8 cellular contexts compared by ENCODE assay signal in the genomic region with DNA sequence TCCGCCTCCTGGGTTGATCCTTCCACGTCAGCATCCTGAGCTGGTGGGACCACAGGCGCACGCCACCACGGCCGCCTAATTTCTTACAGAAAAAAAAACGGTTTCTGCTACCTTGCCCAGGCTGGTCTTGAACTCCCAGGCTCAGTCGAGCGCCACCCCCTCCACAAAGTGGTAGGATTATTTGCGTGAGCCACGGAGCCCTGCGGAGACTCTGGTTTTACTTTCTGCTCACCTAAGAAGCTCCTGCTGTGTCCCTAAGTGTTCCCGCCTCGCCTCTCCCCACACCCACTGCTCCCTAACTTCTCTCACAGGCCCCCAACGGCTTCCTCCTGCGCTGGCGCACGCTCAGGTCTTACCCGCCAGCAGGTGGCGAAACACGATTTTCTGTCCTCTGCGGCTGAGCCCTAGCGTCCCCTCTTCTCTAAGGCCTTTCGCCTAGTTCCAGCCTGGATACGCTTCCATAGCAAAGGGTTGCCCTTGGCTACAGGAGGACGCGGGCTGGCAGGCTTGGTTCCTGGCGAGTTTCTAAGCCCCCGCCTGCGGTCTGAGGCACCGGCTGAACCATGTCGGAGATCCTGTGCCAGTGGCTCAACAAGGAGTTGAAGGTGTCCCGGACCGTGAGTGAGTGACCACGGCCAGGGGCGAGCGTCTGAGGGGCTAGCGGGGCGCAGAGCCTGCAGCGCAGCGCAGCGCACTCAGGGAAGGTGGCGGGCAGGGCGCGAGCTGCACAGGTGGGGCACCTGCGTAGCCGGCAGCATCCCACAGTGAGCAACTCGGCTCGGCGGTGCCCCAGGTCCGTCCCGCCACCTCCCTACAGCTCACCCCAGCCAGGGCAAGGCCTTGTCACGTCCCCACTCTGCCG. TPM values are rescaled to one million over a fixed set of nuclear protein-coding genes. Genes with fewer than 3 reads are reported as not detected.
DNase-seq lines count a peak whose midpoint lies in the region; ATAC-seq, FAIRE-seq and TF ChIP-seq lines count a peak whose summit lies in the region.

A gene with protein sequence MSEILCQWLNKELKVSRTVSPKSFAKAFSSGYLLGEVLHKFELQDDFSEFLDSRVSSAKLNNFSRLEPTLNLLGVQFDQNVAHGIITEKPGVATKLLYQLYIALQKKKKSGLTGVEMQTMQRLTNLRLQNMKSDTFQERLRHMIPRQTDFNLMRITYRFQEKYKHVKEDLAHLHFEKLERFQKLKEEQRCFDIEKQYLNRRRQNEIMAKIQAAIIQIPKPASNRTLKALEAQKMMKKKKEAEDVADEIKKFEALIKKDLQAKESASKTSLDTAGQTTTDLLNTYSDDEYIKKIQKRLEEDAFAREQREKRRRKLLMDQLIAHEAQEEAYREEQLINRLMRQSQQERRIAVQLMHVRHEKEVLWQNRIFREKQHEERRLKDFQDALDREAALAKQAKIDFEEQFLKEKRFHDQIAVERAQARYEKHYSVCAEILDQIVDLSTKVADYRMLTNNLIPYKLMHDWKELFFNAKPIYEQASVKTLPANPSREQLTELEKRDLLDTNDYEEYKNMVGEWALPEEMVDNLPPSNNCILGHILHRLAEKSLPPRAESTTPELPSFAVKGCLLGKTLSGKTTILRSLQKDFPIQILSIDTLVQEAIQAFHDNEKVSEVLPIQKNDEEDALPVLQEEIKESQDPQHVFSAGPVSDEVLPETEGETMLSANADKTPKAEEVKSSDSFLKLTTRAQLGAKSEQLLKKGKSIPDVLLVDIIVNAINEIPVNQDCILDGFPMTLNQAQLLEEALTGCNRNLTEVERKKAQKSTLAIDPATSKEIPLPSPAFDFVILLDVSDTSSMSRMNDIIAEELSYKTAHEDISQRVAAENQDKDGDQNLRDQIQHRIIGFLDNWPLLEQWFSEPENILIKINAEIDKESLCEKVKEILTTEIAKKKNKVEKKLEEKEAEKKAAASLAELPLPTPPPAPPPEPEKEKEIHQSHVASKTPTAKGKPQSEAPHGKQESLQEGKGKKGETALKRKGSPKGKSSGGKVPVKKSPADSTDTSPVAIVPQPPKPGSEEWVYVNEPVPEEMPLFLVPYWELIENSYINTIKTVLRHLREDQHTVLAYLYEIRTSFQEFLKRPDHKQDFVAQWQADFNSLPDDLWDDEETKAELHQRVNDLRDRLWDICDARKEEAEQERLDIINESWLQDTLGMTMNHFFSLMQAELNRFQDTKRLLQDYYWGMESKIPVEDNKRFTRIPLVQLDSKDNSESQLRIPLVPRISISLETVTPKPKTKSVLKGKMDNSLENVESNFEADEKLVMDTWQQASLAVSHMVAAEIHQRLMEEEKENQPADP (N-terminal part only) (plus strand): TSS at position 429 of the 862 bp plus-strand sequence. CDS start 135 bp downstream, at position 564.

- no peak for TF ChIP-seq POLR2A in spleen (IDR thresholded peaks at IDR 0.05)

- no peaks in the 10 kb centered on the region for H3K36me3 ChIP-seq in spleen

- intact Hi-C loops in spleen (cut with DNase I; ENCODE audit: low total_unique reads) = loop anchor here (5.0 kb wide), 1 partner anchor 310 kb away; no protein-coding TSS in a partner anchor

- H3K27me3 ChIP-seq in spleen (replicated peaks in 1 of 7) = peaks cover 0 to 5% (median 0%) of the 10 kb centered on the region in 7 donors

- 3 to 6% (median 4%) methylated on average over 28 to 54 of the region's 54 CpGs for WGBS in spleen, 5 donors

- H3K4me3 ChIP-seq in spleen = peak within 1 kb of the TSS; percentile 55 to 88 (median 73)

- H3K4me1 Mint-ChIP-seq in central memory CD8-positive, alpha-beta T cell = peaks cover 28% of the 10 kb centered on the region

- peak within 1 kb of the TSS; percentile 78 for H3K4me3 Mint-ChIP-seq in central memory CD8-positive, alpha-beta T cell

- TF ChIP-seq CTCF in spleen (IDR thresholded peaks at IDR 0.05 in 8 of 11, conservative IDR thresholded peaks at IDR 0.05 in 3 of 11) = peak; percentile 64 to 87 (median 80)

- ATAC-seq in HG02571 (IDR thresholded peaks at IDR 0.05; ENCODE audit: unreplicated experiment) = peak; percentile 59
- peak; percentile 87 for ATAC-seq in central memory CD8-positive, alpha-beta T cell (replicated peaks; ENCODE audit: extremely low read depth, poor library complexity, severe bottlenecking)

- H3K4me1 ChIP-seq in spleen = peaks cover 0 to 22% (median 9%) of the 10 kb centered on the region in 6 donors

- H3K36me3 Mint-ChIP-seq in central memory CD8-positive, alpha-beta T cell (ENCODE audit: insufficient read depth) = peaks cover 9% of the 10 kb centered on the region

- H3K27ac Mint-ChIP-seq in central memory CD8-positive, alpha-beta T cell (ENCODE audit: low read depth) = peak within 1 kb of the TSS; percentile 98

- peak; percentile 72 for DNase-seq in NCI-H1694 treated with DMSO at 0.1 percent for 48 hours (lab: John Stamatoyannopoulos, UW)
- DNase-seq in activated CD4-positive, CD25-positive, alpha-beta regulatory T cell (lab: John Stamatoyannopoulos, UW) = peak; percentile 22 to 40 (median 28)
- peak; percentile 59 to 77 for DNase-seq in central memory CD8-positive, alpha-beta T cell (ENCODE audit: low spot score in 2 of 2)
- DNase-seq in spleen = peak; percentile 92
- no peak for DNase-seq in NCI-H128 (lab: John Stamatoyannopoulos, UW; ENCODE audit: unreplicated experiment)

- no peaks in the 10 kb centered on the region for H3K27me3 Mint-ChIP-seq in central memory CD8-positive, alpha-beta T cell

- FAIRE-seq in G401.6 (lab: Jason Lieb, UNC) = peak; percentile 93
- peak; percentile 86 for FAIRE-seq in islet of Langerhans (lab: Jason Lieb, UNC)

- H3K9me3 Mint-ChIP-seq in central memory CD8-positive, alpha-beta T cell = peaks cover 5% of the 10 kb centered on the region

- H3K27ac ChIP-seq in spleen = peak within 1 kb of the TSS; percentile 51 to 71 (median 63)

- peaks cover 0 to 6% (median 0%) of the 10 kb centered on the region in 8 donors for H3K9me3 ChIP-seq in spleen

RNA-seq across cellular contexts. Expression of the gene that starts here (rescaled TPM):
- 10 to 100 TPM in 4 of 7 donors, 1 to 10 TPM in 3; 4.7 to 22.6 (median 10.2) TPM for total RNA-seq in spleen
- polyA plus RNA-seq in spleen = 1 to 10 TPM; 1.7 to 3.3 (median 2.1) TPM
